12 cellular contexts compared by ENCODE assay signal in genomic region chr19:48961051-48961649, GRCh38. TPM values are rescaled to one million over a fixed set of nuclear protein-coding genes. Genes with fewer than 3 reads are reported as not detected.
DNase-seq lines count a peak whose midpoint lies in the region; ATAC-seq lines count a peak whose summit lies in the region.
"Had no signal": no experiment of that assay in that cellular context is flagged by ENCODE, and none has a peak within 500 bp of the region (broad histone marks: within the 10 kb centered on the region; RNA-seq: fewer than 3 reads in every experiment).

No MANE protein-coding gene starts in this region.

- peak overlapping the region; percentile 99 for H3K27ac ChIP-seq in subcutaneous abdominal adipose tissue (ENCODE audit: low read depth, low read length)

- H3K9me3 ChIP-seq in subcutaneous abdominal adipose tissue (ENCODE audit: control insufficient read depth in 5 of 5, low read length in 5 of 5) = no peaks in the 10 kb centered on the region

- no peaks in the 10 kb centered on the region for H3K27me3 Mint-ChIP-seq in activated naive CD4-positive, alpha-beta T cell treated with anti-CD3 and anti-CD28 coated beads for 36 hours (ENCODE audit: low read depth)
- no peaks in the 10 kb centered on the region for H3K27me3 Mint-ChIP-seq in activated CD4-positive, alpha-beta memory T cell treated with anti-CD3 and anti-CD28 coated beads for 36 hours
- H3K27me3 Mint-ChIP-seq in memory B cell = no peaks in the 10 kb centered on the region

- H3K9ac ChIP-seq in subcutaneous abdominal adipose tissue (ENCODE audit: low read length in 5 of 5) = no peak overlapping the region

- intact Hi-C loops in activated naive CD4-positive, alpha-beta T cell treated with anti-CD3 and anti-CD28 coated beads for 36 hours (cut with micrococcal nuclease) = no loop called here
- intact Hi-C loops in activated CD4-positive, alpha-beta memory T cell treated with anti-CD3 and anti-CD28 coated beads for 36 hours (cut with micrococcal nuclease) = no loop called here

- ATAC-seq in memory B cell (ENCODE audit: low read depth) = no peak
- ATAC-seq in GM18907 (IDR thresholded peaks at IDR 0.05; ENCODE audit: unreplicated experiment) = no peak
- ATAC-seq in HG02885 (IDR thresholded peaks at IDR 0.05; ENCODE audit: poor library complexity, unreplicated experiment) = no peak
- ATAC-seq: left lobe of liver had no signal

- H3K36me3 ChIP-seq in subcutaneous abdominal adipose tissue (ENCODE audit: control insufficient read depth in 5 of 5, insufficient read depth in 5 of 5, low read length in 5 of 5) = peaks cover 0 to 5% (median 3%) of the 10 kb centered on the region in 5 donors

- peaks cover 56% of the 10 kb centered on the region for H3K4me1 Mint-ChIP-seq in activated naive CD4-positive, alpha-beta T cell treated with anti-CD3 and anti-CD28 coated beads for 36 hours (ENCODE audit: low read depth)
- peaks cover 52% of the 10 kb centered on the region for H3K4me1 Mint-ChIP-seq in activated CD4-positive, alpha-beta memory T cell treated with anti-CD3 and anti-CD28 coated beads for 36 hours (ENCODE audit: low read depth)
- peaks cover 41% of the 10 kb centered on the region for H3K4me1 Mint-ChIP-seq in memory B cell

- H3K27me3 ChIP-seq in subcutaneous abdominal adipose tissue (ENCODE audit: control insufficient read depth in 5 of 5, insufficient read depth in 4 of 5, low read length in 5 of 5) = no peaks in the 10 kb centered on the region

- POLR2A ChIA-PET in activated CD4-positive, alpha-beta memory T cell treated with anti-CD3 and anti-CD28 coated beads for 36 hours (lab: Charles Lee) = no interaction called here

- peaks cover 2 to 39% (median 34%) of the 10 kb centered on the region in 5 donors for H3K4me1 ChIP-seq in subcutaneous abdominal adipose tissue (ENCODE audit: control insufficient read depth in 5 of 5, insufficient read depth in 5 of 5, low read length in 5 of 5)

- no peak overlapping the region for H3K4me3 ChIP-seq in subcutaneous abdominal adipose tissue (ENCODE audit: low read depth in 1 of 5, low read length in 5 of 5)

- peak overlapping the region; percentile 57 for H3K27ac Mint-ChIP-seq in activated naive CD4-positive, alpha-beta T cell treated with anti-CD3 and anti-CD28 coated beads for 36 hours
- H3K27ac Mint-ChIP-seq in activated CD4-positive, alpha-beta memory T cell treated with anti-CD3 and anti-CD28 coated beads for 36 hours = peak overlapping the region; percentile 54
- peak overlapping the region; percentile 59 for H3K27ac Mint-ChIP-seq in memory B cell

- no peaks in the 10 kb centered on the region for H3K9me3 Mint-ChIP-seq in activated naive CD4-positive, alpha-beta T cell treated with anti-CD3 and anti-CD28 coated beads for 36 hours
- no peaks in the 10 kb centered on the region for H3K9me3 Mint-ChIP-seq in activated CD4-positive, alpha-beta memory T cell treated with anti-CD3 and anti-CD28 coated beads for 36 hours
- H3K9me3 Mint-ChIP-seq in memory B cell = no peaks in the 10 kb centered on the region

- CTCF ChIA-PET in activated naive CD4-positive, alpha-beta T cell treated with anti-CD3 and anti-CD28 coated beads for 36 hours (lab: Charles Lee) = interaction anchor here (0.6 kb wide), 1 partner anchor 74 kb away, joined by 3 read pairs; no protein-coding TSS in a partner anchor
- CTCF ChIA-PET in activated CD4-positive, alpha-beta memory T cell treated with anti-CD3 and anti-CD28 coated beads for 36 hours (lab: Charles Lee) = interaction anchor here (1.3 to 1.4 kb wide), 3 partner anchors 9 to 32 kb away, joined by 3 to 7 read pairs (median 4); partner anchors contain the start of genes GYS1 and RUVBL2

- no peak overlapping the region for H3K4me3 Mint-ChIP-seq in activated naive CD4-positive, alpha-beta T cell treated with anti-CD3 and anti-CD28 coated beads for 36 hours
- H3K4me3 Mint-ChIP-seq in activated CD4-positive, alpha-beta memory T cell treated with anti-CD3 and anti-CD28 coated beads for 36 hours = peak overlapping the region; percentile 26
- H3K4me3 Mint-ChIP-seq in memory B cell = no peak overlapping the region

- DNase-seq in activated naive CD4-positive, alpha-beta T cell treated with anti-CD3 and anti-CD28 coated beads for 36 hours = no peak
- DNase-seq in activated naive CD4-positive, alpha-beta T cell treated with Interleukin-2 at 50 U/mL for 16 hours = no peak
- no peak for DNase-seq in activated CD4-positive, alpha-beta memory T cell treated with anti-CD3 and anti-CD28 coated beads for 36 hours
- no peak for DNase-seq in memory B cell (ENCODE audit: low spot score in 2 of 2)
- no peak for DNase-seq in AG20443 (ENCODE audit: low spot score)
- DNase-seq: amniotic stem cell; NCI-H1092 treated with DMSO at 0.1 percent for 48 hours; NK-92 treated with Interleukin-12 subunit alpha and Interleukin-12 subunit beta, amount 100 ng/mL, for 24 hours had no signal

- peaks cover 45% of the 10 kb centered on the region for H3K36me3 Mint-ChIP-seq in activated naive CD4-positive, alpha-beta T cell treated with anti-CD3 and anti-CD28 coated beads for 36 hours (ENCODE audit: low read depth)
- peaks cover 31% of the 10 kb centered on the region for H3K36me3 Mint-ChIP-seq in activated CD4-positive, alpha-beta memory T cell treated with anti-CD3 and anti-CD28 coated beads for 36 hours
- peaks cover 13% of the 10 kb centered on the region for H3K36me3 Mint-ChIP-seq in memory B cell

RNA-seq across cellular contexts. Expression of gene FTL, which starts 4.0 kb away (rescaled TPM):
- 1,000 to 10,000 TPM; 1,093 to 1,120 TPM for total RNA-seq in activated naive CD4-positive, alpha-beta T cell treated with anti-CD3 and anti-CD28 coated beads for 36 hours
- 100 to 1,000 TPM; 870 to 900 TPM for total RNA-seq in activated CD4-positive, alpha-beta memory T cell treated with anti-CD3 and anti-CD28 coated beads for 36 hours

RNA-seq across cellular contexts. Expression of gene BAX, which starts 6.5 kb away (rescaled TPM):
- total RNA-seq in activated naive CD4-positive, alpha-beta T cell treated with anti-CD3 and anti-CD28 coated beads for 36 hours = 100 to 1,000 TPM; 267 to 302 TPM
- total RNA-seq in activated CD4-positive, alpha-beta memory T cell treated with anti-CD3 and anti-CD28 coated beads for 36 hours = 100 to 1,000 TPM; 173 to 181 TPM

RNA-seq across cellular contexts. Expression of gene DHDH, which starts 27.7 kb away (rescaled TPM):
- total RNA-seq in activated naive CD4-positive, alpha-beta T cell treated with anti-CD3 and anti-CD28 coated beads for 36 hours = 1 to 10 TPM; 4.2 to 4.5 TPM
- 1 to 10 TPM; 2.0 to 2.8 TPM for total RNA-seq in activated CD4-positive, alpha-beta memory T cell treated with anti-CD3 and anti-CD28 coated beads for 36 hours

RNA-seq across cellular contexts. Expression of gene GYS1, which starts 32.0 kb away (rescaled TPM):
- total RNA-seq in activated naive CD4-positive, alpha-beta T cell treated with anti-CD3 and anti-CD28 coated beads for 36 hours = 10 to 100 TPM; 29.6 to 31.2 TPM
- total RNA-seq in activated CD4-positive, alpha-beta memory T cell treated with anti-CD3 and anti-CD28 coated beads for 36 hours = 10 to 100 TPM; 42.2 to 47.6 TPM

RNA-seq across cellular contexts. Expression of gene RUVBL2, which starts 32.5 kb away (rescaled TPM):
- 100 to 1,000 TPM; 119 to 126 TPM for total RNA-seq in activated naive CD4-positive, alpha-beta T cell treated with anti-CD3 and anti-CD28 coated beads for 36 hours
- total RNA-seq in activated CD4-positive, alpha-beta memory T cell treated with anti-CD3 and anti-CD28 coated beads for 36 hours = 100 to 1,000 TPM; 107 to 109 TPM
